In genomic region chr2:77121518-77121917, GRCh38 we compare ENCODE assay signal across 35 cellular contexts.
"Had no signal": no experiment of that assay in that cellular context is flagged by ENCODE, and none has a peak within 500 bp of the region (broad histone marks: within the 10 kb centered on the region; RNA-seq: fewer than 3 reads in every experiment).

No MANE protein-coding gene starts in this region.

- H3K9me3 ChIP-seq: MG63 had no signal

- H3K27ac ChIP-seq: KMS-11 had no signal

- H3K9ac ChIP-seq: KMS-11 had no signal

- DNase-seq: Karpas-422, Kasumi-1, MG63, MM.1S, MV-4-11, NCI-H1048, NCI-H1092, NCI-H1092 treated with DMSO at 0.1 percent for 48 hours, NCI-H1105, NCI-H1105 treated with DMSO at 0.1 percent for 48 hours, NCI-H1417, NCI-H1417 treated with DMSO at 0.1 percent for 48 hours, NCI-H1436, NCI-H1436 treated with DMSO at 0.1 percent for 48 hours, NCI-H146, NCI-H1694, NCI-H1694 treated with DMSO at 0.1 percent for 48 hours, NCI-H187, NCI-H187 treated with DMSO at 0.1 percent for 48 hours, NCI-H1930, NCI-H2029, NCI-H2029 treated with DMSO at 0.1 percent for 48 hours, NCI-H2081, NCI-H2081 treated with DMSO at 0.1 percent for 48 hours, NCI-H2107, NCI-H2171, NCI-H2171 treated with DMSO at 0.1 percent for 48 hours, NCI-H2227 treated with DMSO at 0.1 percent for 48 hours, NCI-H226, NCI-H345, NCI-H446, NCI-H446 treated with DMSO at 0.1 percent for 48 hours, NCI-H510A, NCI-H510A treated with DMSO at 0.1 percent for 48 hours had no signal

- H3K27me3 ChIP-seq: MG63 had no signal

- H3K36me3 ChIP-seq: MG63 had no signal

- H3K4me3 ChIP-seq: MG63 had no signal

- H3K4me2 ChIP-seq: KMS-11 had no signal
